ENCODE assay signal across 15 cellular contexts in the genomic region with DNA sequence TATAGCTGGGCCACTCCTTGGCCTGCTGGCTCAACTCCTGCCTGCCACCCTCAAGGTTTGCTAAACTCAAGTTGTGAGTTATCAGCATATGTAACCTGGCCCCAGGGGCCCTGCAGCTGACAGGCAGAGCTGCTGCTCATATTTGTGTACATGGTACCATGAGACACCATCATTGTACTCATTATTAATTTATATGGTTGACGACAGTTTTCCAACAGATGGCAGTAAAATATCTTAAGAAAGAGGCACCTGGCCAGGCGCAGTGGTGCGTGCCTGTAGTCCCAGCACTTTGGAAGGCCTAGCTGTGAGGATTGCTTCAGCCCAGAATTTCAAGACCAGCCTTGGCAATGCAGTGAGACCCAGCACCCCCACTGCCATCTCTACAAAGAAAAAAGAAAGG. TPM values are rescaled to one million over a fixed set of nuclear protein-coding genes. Genes with fewer than 3 reads are reported as not detected.
DNase-seq lines count a peak whose midpoint lies in the region; ATAC-seq and TF ChIP-seq lines count a peak whose summit lies in the region.
"Had no signal": no experiment of that assay in that cellular context is flagged by ENCODE, and none has a peak within 500 bp of the region (broad histone marks: within the 10 kb centered on the region; RNA-seq: fewer than 3 reads in every experiment).

No MANE protein-coding gene starts in this region.

- intact Hi-C loops in Panc1 (cut with micrococcal nuclease; ENCODE audit: unreplicated experiment): no loop called here

- H3K4me1 ChIP-seq in Panc1 (ENCODE audit: control insufficient read depth, insufficient read depth, low read length): peaks cover 9% of the 10 kb centered on the region; the same call in 1 of the 2 replicates

- no peak overlapping the region for H3K27ac ChIP-seq in Panc1 (ENCODE audit: low read length)
- H3K27ac ChIP-seq: ovary, testis had no signal

- no peaks in the 10 kb centered on the region for H3K27me3 ChIP-seq in Panc1 (ENCODE audit: control insufficient read depth, insufficient read depth, low read length)
- H3K27me3 ChIP-seq: ovary, testis had no signal

- peaks cover 6% of the 10 kb centered on the region for H3K36me3 ChIP-seq in Panc1 (ENCODE audit: control insufficient read depth, insufficient read depth, low read length)
- H3K36me3 ChIP-seq: ovary had no signal

- CTCF ChIA-PET in Panc1 (lab: Charles Lee): no interaction called here

- DNase-seq in NCI-H146 (lab: John Stamatoyannopoulos, UW) (peak; percentile 10), NCI-H146 treated with DMSO at 0.1 percent for 48 hours (lab: John Stamatoyannopoulos, UW; ENCODE audit: unreplicated experiment) (no peak), GM12865 (ENCODE audit: low read depth) (peak; percentile 22), Panc1 (ENCODE audit: low read depth, low spot score) (no peak), erythroblast (lab: John Stamatoyannopoulos, UW) (peak; percentile 29 to 30), DMS153 treated with DMSO at 0.1 percent for 48 hours (lab: John Stamatoyannopoulos, UW; ENCODE audit: unreplicated experiment) (no peak), amniotic stem cell (lab: John Stamatoyannopoulos, UW) (no peak)
- DNase-seq: islet precursor cell, mucosa of descending colon, NCI-H2029, ovary, T1000, testis had no signal

- BruUV-seq in Panc1 (replicated peaks; lab: Mats Ljungman, UMichigan): no TSS peak

- no peak overlapping the region for H3K4me3 ChIP-seq in GM12865 (ENCODE audit: low read depth, low read length)
- no peak overlapping the region for H3K4me3 ChIP-seq in Panc1 (ENCODE audit: low read depth in 2 of 2, low read length in 2 of 2)
- H3K4me3 ChIP-seq: mucosa of descending colon, ovary, testis had no signal

- TF ChIP-seq POLR2A in erythroblast (IDR thresholded peaks at IDR 0.05; ENCODE audit: low read length): no peak

- ATAC-seq in Panc1 (peak; percentile 77), HG02885 (IDR thresholded peaks at IDR 0.05; ENCODE audit: poor library complexity, unreplicated experiment) (no peak)
- ATAC-seq: mucosa of descending colon, Right ventricle myocardium inferior had no signal

- no peak for TF ChIP-seq CTCF in GM12865 (IDR thresholded peaks at IDR 0.05; ENCODE audit: insufficient read depth, low read depth, low read length, missing control alignments)
- no peak for TF ChIP-seq CTCF in Panc1 (IDR thresholded peaks at IDR 0.05)

- H3K9me3 ChIP-seq in Panc1 (ENCODE audit: control insufficient read depth, insufficient read depth, low read depth, low read length): no peaks in the 10 kb centered on the region
- H3K9me3 ChIP-seq: mucosa of descending colon, ovary, testis had no signal

- in situ Hi-C loops in Panc1 (cut with HindIII; ENCODE audit: low pct_unique_long_range_greater_than_20kb, low sequenced_read_pairs): no loop called here

- POLR2A ChIA-PET in Panc1 (lab: Charles Lee): no interaction called here

RNA-seq across cellular contexts. Expression of a gene that starts 11.4 kb away (rescaled TPM):
- total RNA-seq in Panc1 (2021; ENCODE audit: unreplicated experiment): 136 TPM
- 117 TPM for polyA plus RNA-seq in Panc1 (2012; ENCODE audit: insufficient read length)

RNA-seq across cellular contexts. Expression of a gene that starts 37.8 kb away (rescaled TPM):
- 126 TPM for total RNA-seq in Panc1 (2021; ENCODE audit: unreplicated experiment)
- 50.2 TPM for polyA plus RNA-seq in Panc1 (2012; ENCODE audit: insufficient read length)

Comparison
In these comparisons a context has a peak if more than half of its experiments do, and no peak if none do; other contexts are left out.
1. DNase-seq: peak in NCI-H146 (single experiment), GM12865 (single experiment) and erythroblast (2 of 2); none in NCI-H146 treated with DMSO at 0.1 percent for 48 hours (single experiment), Panc1 (single experiment), DMS153 treated with DMSO at 0.1 percent for 48 hours (single experiment) and amniotic stem cell (single experiment).